ENCODE assay signal across 20 cellular contexts in the genomic region with DNA sequence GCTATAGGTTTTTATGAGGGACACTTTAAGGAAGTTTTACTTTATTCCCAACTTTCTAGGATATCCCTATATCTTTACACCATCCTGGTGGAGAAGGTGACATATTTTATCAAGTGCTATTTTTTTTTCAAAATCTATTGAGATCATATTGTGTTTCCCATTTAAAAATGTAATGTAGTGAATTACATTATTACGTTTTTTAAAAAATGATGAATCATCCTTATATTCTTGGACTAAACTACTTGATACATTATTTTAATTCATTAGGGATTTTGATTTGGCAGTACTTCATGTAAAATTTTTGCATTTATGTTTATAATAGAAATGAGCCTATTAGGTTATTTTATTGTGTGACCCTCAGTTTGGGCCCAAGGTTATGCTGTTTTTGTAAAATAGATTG. TPM values are rescaled to one million over a fixed set of nuclear protein-coding genes. Genes with fewer than 3 reads are reported as not detected.
"Had no signal": no experiment of that assay in that cellular context is flagged by ENCODE, and none has a peak within 500 bp of the region (broad histone marks: within the 10 kb centered on the region; RNA-seq: fewer than 3 reads in every experiment).

No MANE protein-coding gene starts in this region.

- H2AFZ ChIP-seq: parathyroid adenoma had no signal

- H3K79me2 ChIP-seq: parathyroid adenoma had no signal

- H3K9ac ChIP-seq: parathyroid adenoma had no signal

- DNase-seq: cortex of kidney; dorsolateral prefrontal cortex; effector CD8-positive, alpha-beta T cell; foreskin melanocyte; heart left ventricle; hippocampal formation; mesendoderm; naive B cell; occipital lobe; retina; right lobe of liver; stimulated activated CD4-positive, alpha-beta T cell treated with anti-CD3 and anti-CD28 coated beads, Interleukin-2, amount 100 ng/mL, for 24 hours; stimulated activated CD4-positive, alpha-beta T cell treated with anti-CD3 and anti-CD28 coated beads, Interleukin-4, amount 100 ng/mL, for 4 hours; stimulated activated naive B cell treated with anti-CD40 and anti-IgM and Interleukin-4, amounts not matched to agents 10 μg/mL and 1 μg/mL and 100 μg/mL, for 72 hours; stomach; uterus had no signal

- H3K9me3 ChIP-seq: heart left ventricle, prostate gland, right lobe of liver, stomach, uterus had no signal

- H3K4me1 ChIP-seq: parathyroid adenoma, prostate gland, uterus had no signal

- H3K27ac ChIP-seq: dorsolateral prefrontal cortex, parathyroid adenoma, prostate gland, right lobe of liver, stomach, uterus had no signal

- ATAC-seq: heart left ventricle; right lobe of liver; stimulated activated naive B cell treated with anti-CD40 and anti-IgM and Interleukin-4, amounts not matched to agents 10 μg/mL and 1 μg/mL and 100 μg/mL, for 72 hours had no signal

- H3K36me3 ChIP-seq: heart left ventricle, prostate gland, right lobe of liver, stomach, uterus had no signal

- H3K4me3 ChIP-seq: dorsolateral prefrontal cortex, heart left ventricle, prostate gland, right lobe of liver, stomach, uterus had no signal

- H3K27me3 ChIP-seq: right lobe of liver, uterus had no signal

RNA-seq across cellular contexts. Expression of gene TAL2, which starts 36.1 kb away (rescaled TPM):
- total RNA-seq: glomerular endothelial cell, heart left ventricle, lung microvascular endothelial cell, prostate gland had no signal
- polyA plus RNA-seq: stomach had no signal
